ENCODE assay signal across 15 cellular contexts in genomic region chr13:19181021-19181620, GRCh38. TPM values are rescaled to one million over a fixed set of nuclear protein-coding genes. Genes with fewer than 3 reads are reported as not detected.
A peak's percentile ranks its signal among the peaks of the same experiment; 100 is the strongest.
DNase-seq lines count a peak whose midpoint lies in the region; TF ChIP-seq lines count a peak whose summit lies in the region.
"Had no signal": no experiment of that assay in that cellular context is flagged by ENCODE, and none has a peak within 500 bp of the region (broad histone marks: within the 10 kb centered on the region; RNA-seq: fewer than 3 reads in every experiment).

No MANE protein-coding gene starts in this region.

- TF ChIP-seq EP300 in stomach (IDR thresholded peaks at IDR 0.05) = no peak

- TF ChIP-seq POLR2A in lower leg skin (IDR thresholded peaks at IDR 0.05) (no peak), stomach (IDR thresholded peaks at IDR 0.05) (no peak)

- intact Hi-C loops in lower leg skin (cut with DNase I; ENCODE audit: low total_unique reads) (no loop called here), stomach (cut with DNase I; ENCODE audit: low total_unique reads) (no loop called here)

- POLR2A ChIA-PET in GM10248 (lab: Yijun Ruan, JAX) = no interaction called here

- DNase-seq in A172 (ENCODE audit: low spot score) = peak; percentile 10
- peak; percentile 5 for DNase-seq in GM10248 (ENCODE audit: extremely low spot score)
- DNase-seq in lower leg skin (ENCODE audit: low spot score in 2 of 2) = peak; percentile 7 to 61
- DNase-seq in stomach = peak; percentile 19
- no peak for DNase-seq in hepatocyte (ENCODE audit: low spot score)
- DNase-seq in SJCRH30 = no peak
- DNase-seq in cerebellar nuclear complex (lab: John Stamatoyannopoulos, UW) = no peak
- DNase-seq: COR-L47, GF-D8, GM23248 had no signal

- H3K36me3 ChIP-seq in stomach (no peaks in the 10 kb centered on the region), hepatocyte (replicated peaks; ENCODE audit: insufficient read depth, low read depth) (no peaks in the 10 kb centered on the region), SJCRH30 (no peaks in the 10 kb centered on the region)

- CTCF ChIA-PET in GM10248 (lab: Yijun Ruan, JAX) = no interaction called here

- H3K9me2 ChIP-seq in hepatocyte (replicated peaks; ENCODE audit: insufficient read depth) = no peaks in the 10 kb centered on the region

- no peaks in the 10 kb centered on the region for H4K20me1 ChIP-seq in hepatocyte (ENCODE audit: insufficient read depth, poor library complexity, severe bottlenecking)

- H3K4me3 ChIP-seq in lower leg skin (ENCODE audit: low read depth, poor library complexity, severe bottlenecking) = no peak overlapping the region
- no peak overlapping the region for H3K4me3 ChIP-seq in stomach
- H3K4me3 ChIP-seq in hepatocyte = no peak overlapping the region
- no peak overlapping the region for H3K4me3 ChIP-seq in SJCRH30
- H3K4me3 ChIP-seq: GM23248 had no signal

- no peaks in the 10 kb centered on the region for H3K79me2 ChIP-seq in hepatocyte

- H2AFZ ChIP-seq in hepatocyte = no peak overlapping the region
- H2AFZ ChIP-seq: GM23248 had no signal

- TF ChIP-seq CTCF in GM10248 (IDR thresholded peaks at IDR 0.05; ENCODE audit: control extremely low read depth, extremely low read depth, low read depth, missing control alignments) (no peak), lower leg skin (IDR thresholded peaks at IDR 0.05) (no peak), stomach (IDR thresholded peaks at IDR 0.05) (no peak), hepatocyte (IDR thresholded peaks at IDR 0.05; ENCODE audit: poor library complexity) (no peak)

- H3K27ac ChIP-seq in stomach (no peak overlapping the region), hepatocyte (no peak overlapping the region), SJCRH30 (no peak overlapping the region)
- H3K27ac ChIP-seq: GM23248, HL-60 had no signal

- H3K4me1 ChIP-seq in stomach (no peaks in the 10 kb centered on the region), hepatocyte (ENCODE audit: insufficient read depth) (no peaks in the 10 kb centered on the region), SJCRH30 (no peaks in the 10 kb centered on the region)

- H3K27me3 ChIP-seq in stomach (no peaks in the 10 kb centered on the region), hepatocyte (no peaks in the 10 kb centered on the region), SJCRH30 (no peaks in the 10 kb centered on the region)

- H3K9me3 ChIP-seq in stomach (peaks cover 0 to 34% (median 12%) of the 10 kb centered on the region in 4 donors), hepatocyte (ENCODE audit: low read depth) (no peaks in the 10 kb centered on the region), SJCRH30 (replicated peaks) (no peaks in the 10 kb centered on the region)

- WGBS in lower leg skin, 2 donors = 92 to 95% methylated on average over 24 of the region's 24 CpGs
- WGBS in stomach, 5 donors = 87 to 94% (median 90%) methylated on average over 23 to 24 of the region's 24 CpGs
- 89% methylated on average over 24 of the region's 24 CpGs for WGBS in hepatocyte (ENCODE audit: low lambda C conversion rate, missing lambda C conversion rate)

- H3K4me2 ChIP-seq in hepatocyte = no peak overlapping the region

RNA-seq across cellular contexts. Expression of gene TUBA3C, which starts 0.5 kb away (rescaled TPM):
- total RNA-seq in A172 (2014; rRNA removed; shearing (Covaris generic)) = 65.6 and 69.2 TPM in 2 replicates
- total RNA-seq in lower leg skin = not detected
- total RNA-seq in stomach = not detected
- under 1 TPM in 2 of 3 donors, not detected in 1; 0.13 to 0.25 TPM for polyA plus RNA-seq in stomach
- total RNA-seq in hepatocyte = not detected in 2 replicates
- not detected in 2 replicates for polyA plus RNA-seq in hepatocyte
- not detected in 2 replicates for total RNA-seq in SJCRH30 (2014; rRNA removed; shearing (Covaris generic))
- total RNA-seq: A673; CD8-positive, alpha-beta T cell; GM23248 had no signal
- polyA plus RNA-seq: BJ, CD14-positive monocyte, GM23248 had no signal

Comparison
In these comparisons a context has a peak if more than half of its experiments do, and no peak if none do; other contexts are left out.
1. DNase-seq: peak in A172 (single experiment), GM10248 (single experiment), lower leg skin (2 of 2) and stomach (single experiment); none in hepatocyte (single experiment), SJCRH30 (0 of 2) and cerebellar nuclear complex (0 of 2).
2. RNA of gene TUBA3C, which starts 0.5 kb away (total RNA-seq): 65.6 to 69.2 TPM in A172; not detected in lower leg skin, not detected in stomach, not detected in hepatocyte and not detected in SJCRH30; every median in the first group is over 10 times any median in the second.